ENCODE assay signal across 24 cellular contexts in genomic region chr3:98823791-98824190, GRCh38.
DNase-seq lines count a peak whose midpoint lies in the region; ATAC-seq and TF ChIP-seq lines count a peak whose summit lies in the region.
"Had no signal": no experiment of that assay in that cellular context is flagged by ENCODE, and none has a peak within 500 bp of the region (broad histone marks: within the 10 kb centered on the region; RNA-seq: fewer than 3 reads in every experiment).

No MANE protein-coding gene starts in this region.

- H4K91ac ChIP-seq in IMR-90 (ENCODE audit: insufficient read depth, low read depth, low read length) = no peak overlapping the region

- H3K27ac ChIP-seq in IMR-90 (ENCODE audit: insufficient read depth, low read length) (no peak overlapping the region), osteoblast (ENCODE audit: low read depth, low read length) (peak overlapping the region; percentile 31)
- H3K27ac ChIP-seq: hepatocyte, left lung, skin epidermis, upper lobe of left lung had no signal

- H3K18ac ChIP-seq in IMR-90 (ENCODE audit: low read depth, low read length) = no peak overlapping the region

- no peak for TF ChIP-seq POLR2A in IMR-90 (IDR thresholded peaks at IDR 0.05; ENCODE audit: low read depth, low read length)

- CTCF ChIA-PET in IMR-90 (lab: Yijun Ruan, JAX) = interaction anchor here (3.0 kb wide), 1 partner anchor 170 kb away, joined by 11 read pairs; no protein-coding TSS in a partner anchor
- CTCF ChIA-PET in GM10248 (lab: Yijun Ruan, JAX) = interaction anchor here (1.3 to 1.7 kb wide), 4 partner anchors 9 to 931 kb away, joined by 3 to 5 read pairs (median 3); no protein-coding TSS in a partner anchor

- H2AK9ac ChIP-seq in IMR-90 (replicated peaks; ENCODE audit: low read depth, low read length, poor library complexity) = no peak overlapping the region

- BruUV-seq in IMR-90 (replicated peaks; lab: Mats Ljungman, UMichigan) = no TSS peak

- H3K9ac ChIP-seq in IMR-90 (ENCODE audit: low read depth, low read length) = no peak overlapping the region

- H4K20me1 ChIP-seq in IMR-90 (ENCODE audit: insufficient read depth, low read length) = peaks cover 3% of the 10 kb centered on the region; the same call in 1 of the 2 replicates
- H4K20me1 ChIP-seq in osteoblast (ENCODE audit: insufficient read depth, low read length) = peaks cover 8% of the 10 kb centered on the region

- H3K27me3 ChIP-seq in IMR-90 (ENCODE audit: control insufficient read depth, insufficient read depth, low read length) = no peaks in the 10 kb centered on the region
- H3K27me3 ChIP-seq in osteoblast (ENCODE audit: insufficient read depth, low read length) = no peaks in the 10 kb centered on the region
- H3K27me3 ChIP-seq: hepatocyte, left lung, upper lobe of left lung had no signal

- no peak overlapping the region; the same call in 1 of the 2 replicates for H2AK5ac ChIP-seq in IMR-90 (ENCODE audit: low read depth, low read length)

- H3K56ac ChIP-seq in IMR-90 (ENCODE audit: extremely low read depth, insufficient read depth, low read length) = no peak overlapping the region

- no peak overlapping the region for H4K5ac ChIP-seq in IMR-90 (ENCODE audit: low read depth, low read length)

- H3K4me1 ChIP-seq in IMR-90 (ENCODE audit: control insufficient read depth, insufficient read depth, low read length) (peaks cover 2% of the 10 kb centered on the region; the same call in 1 of the 2 replicates), osteoblast (ENCODE audit: insufficient read depth, low read length) (peaks cover 20% of the 10 kb centered on the region)

- ATAC-seq in IMR-90 (ENCODE audit: low read depth) = no peak; the same call in 1 of the 2 replicates
- ATAC-seq in GM21825 (IDR thresholded peaks at IDR 0.05; ENCODE audit: unreplicated experiment) = no peak
- ATAC-seq: left lung; naive thymus-derived CD8-positive, alpha-beta T cell; Right ventricle myocardium inferior had no signal

- in situ Hi-C loops in IMR-90 (cut with MboI; ENCODE audit: low sequenced_read_pairs) = no loop called here

- TF ChIP-seq CTCF in IMR-90 (conservative IDR thresholded peaks at IDR 0.05; ENCODE audit: low read depth, low read length) = no peak
- no peak for TF ChIP-seq CTCF in osteoblast (IDR thresholded peaks at IDR 0.05; ENCODE audit: extremely low read depth, low read depth, low read length)
- TF ChIP-seq CTCF in GM10248 (IDR thresholded peaks at IDR 0.05; ENCODE audit: control extremely low read depth, extremely low read depth, low read depth, missing control alignments) = no peak

- H3K9me3 ChIP-seq in IMR-90 (ENCODE audit: control insufficient read depth, insufficient read depth, low read length) (no peaks in the 10 kb centered on the region), osteoblast (ENCODE audit: low read depth, low read length) (no peaks in the 10 kb centered on the region)
- H3K9me3 ChIP-seq: left lung, upper lobe of left lung had no signal

- no peak overlapping the region for H2BK20ac ChIP-seq in IMR-90 (ENCODE audit: low read depth, low read length)

- H3K4me3 ChIP-seq in IMR-90 (ENCODE audit: insufficient read depth, low read depth, low read length) (no peak overlapping the region), osteoblast (ENCODE audit: insufficient read depth, low read length) (no peak overlapping the region)
- H3K4me3 ChIP-seq: hepatocyte, left lung, skin epidermis, upper lobe of left lung had no signal

- no peak overlapping the region for H3K14ac ChIP-seq in IMR-90 (replicated peaks; ENCODE audit: low read depth, low read length)

- H4K8ac ChIP-seq in IMR-90 (ENCODE audit: low read depth in 2 of 2, low read length in 2 of 2) = no peak overlapping the region

- peaks cover 10 to 39% of the 10 kb centered on the region in 2 experiments; a peak in 3 of 4 replicates for H3K79me1 ChIP-seq in IMR-90 (ENCODE audit: low read depth in 1 of 2, low read length in 2 of 2)

- DNase-seq in D341Med (ENCODE audit: low spot score) = peak; percentile 31
- DNase-seq in IMR-90 = peak; percentile 47
- peak; percentile 31 for DNase-seq in dermis blood vessel endothelial cell
- peak; percentile 38 for DNase-seq in osteoblast (ENCODE audit: insufficient read length, low spot score, missing footprints)
- no peak for DNase-seq in GM10248 (ENCODE audit: extremely low spot score)
- DNase-seq in DMS114 treated with DMSO at 0.1 percent for 48 hours (lab: John Stamatoyannopoulos, UW; ENCODE audit: unreplicated experiment) = no peak
- no peak for DNase-seq in head of caudate nucleus
- DNase-seq: activated B cell treated with CpG ODN at 0.5 μM for 24 hours; activated naive CD4-positive, alpha-beta T cell treated with anti-CD3 and anti-CD28 coated beads, Interleukin-2, amount 50 U/mL, for 16 hours; foreskin fibroblast; midbrain; naive thymus-derived CD8-positive, alpha-beta T cell; NCI-H1048; NCI-H187; NCI-H2171 treated with DMSO at 0.1 percent for 48 hours; NCI-H524 treated with DMSO at 0.1 percent for 48 hours; occipital lobe; T-helper 9 cell had no signal

- no peak overlapping the region for H2AFZ ChIP-seq in IMR-90 (replicated peaks; ENCODE audit: low read length, poor library complexity)
- no peak overlapping the region for H2AFZ ChIP-seq in osteoblast (ENCODE audit: low read length)
- H2AFZ ChIP-seq: hepatocyte had no signal

- no peak overlapping the region for H2BK120ac ChIP-seq in IMR-90 (ENCODE audit: low read depth, low read length)

- no peak overlapping the region for H3K4ac ChIP-seq in IMR-90 (ENCODE audit: low read depth, low read length)

- H3K36me3 ChIP-seq in IMR-90 (ENCODE audit: control insufficient read depth, insufficient read depth, low read length) (peaks cover 8% of the 10 kb centered on the region), osteoblast (ENCODE audit: insufficient read depth, low read length) (peaks cover 63% of the 10 kb centered on the region)

- H2BK15ac ChIP-seq in IMR-90 (ENCODE audit: low read depth, low read length) = no peak overlapping the region

- H3K9me1 ChIP-seq in IMR-90 (ENCODE audit: insufficient read depth, low read length) = no peaks in the 10 kb centered on the region; the same call in none of the 2 replicates

- dilution Hi-C loops in IMR-90 (cut with HindIII; ENCODE audit: low sequenced_read_pairs, unreplicated experiment) = no loop called here

- intact Hi-C loops in IMR-90 (cut with micrococcal nuclease) = no loop called here
- intact Hi-C loops in head of caudate nucleus (cut with DNase I) = no loop called here

- H2BK5ac ChIP-seq in IMR-90 (ENCODE audit: low read depth, low read length, poor library complexity, severe bottlenecking) = no peak overlapping the region

- TF ChIP-seq RAD21 in IMR-90 (IDR thresholded peaks at IDR 0.05; ENCODE audit: low read length) = no peak

- no peak overlapping the region for H3K4me2 ChIP-seq in IMR-90 (ENCODE audit: low read depth, low read length)
- H3K4me2 ChIP-seq in osteoblast (ENCODE audit: insufficient read depth, low read length) = no peak overlapping the region
- H3K4me2 ChIP-seq: hepatocyte had no signal

- WGBS in IMR-90 (ENCODE audit: extremely low coverage in 2 of 2, insufficient read length in 1 of 2), 2 experiments = 100% methylated on average over 1 of the region's 4 CpGs; no CpG with 5 or more reads in 1 of the 2 experiments

- peaks cover 56% of the 10 kb centered on the region for H3K79me2 ChIP-seq in osteoblast (ENCODE audit: insufficient read depth, low read length)
- H3K79me2 ChIP-seq: hepatocyte had no signal

- H3K23ac ChIP-seq in IMR-90 (ENCODE audit: low read depth, low read length) = no peak overlapping the region

- POLR2A ChIA-PET in IMR-90 (lab: Charles Lee; ENCODE audit: unreplicated experiment) (no interaction called here), GM10248 (lab: Yijun Ruan, JAX) (interaction anchor here (0.5 kb wide), 1 partner anchor 277 kb away, joined by 4 read pairs; no protein-coding TSS in a partner anchor)

TF ChIP-seq in IMR-90, 13 proteins besides CTCF, POLR2A, EP300 and RAD21:
- no peak for TF ChIP-seq RCOR1 (IDR thresholded peaks at IDR 0.05; ENCODE audit: insufficient replicate concordance, low read length)
- no peak for TF ChIP-seq FOS (IDR thresholded peaks at IDR 0.05; ENCODE audit: low read depth, low read length)
- TF ChIP-seq SMC3 (IDR thresholded peaks at IDR 0.05; ENCODE audit: low read depth, low read length) = no peak
- TF ChIP-seq MAFK (IDR thresholded peaks at IDR 0.05; ENCODE audit: low read depth, low read length) = no peak
- no peak for TF ChIP-seq ELK1 (IDR thresholded peaks at IDR 0.05; ENCODE audit: borderline replicate concordance, low read depth, low read length)
- TF ChIP-seq RFX5 (IDR thresholded peaks at IDR 0.05; ENCODE audit: low read depth, low read length) = no peak
- no peak for TF ChIP-seq USF2 (IDR thresholded peaks at IDR 0.05; ENCODE audit: low read depth, low read length)
- TF ChIP-seq MXI1 (IDR thresholded peaks at IDR 0.05; ENCODE audit: borderline replicate concordance, low read depth, low read length) = no peak
- TF ChIP-seq CEBPB (IDR thresholded peaks at IDR 0.05; ENCODE audit: low read depth, low read length) = no peak
- TF ChIP-seq CHD1 (IDR thresholded peaks at IDR 0.05; ENCODE audit: low read depth, low read length) = no peak
- TF ChIP-seq BHLHE40 (IDR thresholded peaks at IDR 0.05; ENCODE audit: low read depth, low read length) = no peak
- no peak for TF ChIP-seq NFE2L2 (IDR thresholded peaks at IDR 0.05; ENCODE audit: low read depth, low read length)
- TF ChIP-seq MAZ (IDR thresholded peaks at IDR 0.05; ENCODE audit: borderline replicate concordance, low read depth, low read length) = no peak
TF ChIP-seq in IMR-90: peak in this region for 0.

Comparison
In these comparisons a context has a peak if more than half of its experiments do, and no peak if none do; other contexts are left out.
1. DNase-seq: peak in D341Med (single experiment), IMR-90 (single experiment), dermis blood vessel endothelial cell (single experiment) and osteoblast (single experiment); none in GM10248 (single experiment), DMS114 treated with DMSO at 0.1 percent for 48 hours (single experiment) and head of caudate nucleus (0 of 42).